ENCODE assay signal across 1 cellular context in genomic region chr19:42325896-42326771, GRCh38.
TF ChIP-seq lines count a peak whose summit lies in the region.

No MANE protein-coding gene starts in this region.

TF ChIP-seq in HepG2, 621 proteins besides CTCF, POLR2A, EP300 and RAD21 (continued from another document):
- no peak for TF ChIP-seq ZNF362 (CRISPR knock-in tag; IDR thresholded peaks at IDR 0.05; ENCODE audit: borderline replicate concordance)
- no peak for TF ChIP-seq ZNF879 (CRISPR knock-in tag; IDR thresholded peaks at IDR 0.05)
- no peak for TF ChIP-seq SP4 (CRISPR knock-in tag; IDR thresholded peaks at IDR 0.05)
- no peak for TF ChIP-seq ZNF382 (CRISPR knock-in tag; IDR thresholded peaks at IDR 0.05; ENCODE audit: borderline replicate concordance)
- peak in 1 of 2 experiments; percentile 23; a peak in 1 of 4 replicates for TF ChIP-seq HMGXB4 (CRISPR knock-in tag; IDR thresholded peaks at IDR 0.05; ENCODE audit: borderline replicate concordance in 1 of 2, low read depth in 1 of 2)
- TF ChIP-seq ONECUT2 (CRISPR knock-in tag; IDR thresholded peaks at IDR 0.05) = no peak
